15 cellular contexts compared by ENCODE assay signal in genomic region chr1:30253807-30254440, GRCh38.
"Had no signal": no experiment of that assay in that cellular context is flagged by ENCODE, and none has a peak within 500 bp of the region (broad histone marks: within the 10 kb centered on the region; RNA-seq: fewer than 3 reads in every experiment).

No MANE protein-coding gene starts in this region.

- H3K9me3 Mint-ChIP-seq: activated CD8-positive, alpha-beta T cell treated with anti-CD3 and anti-CD28 coated beads for 36 hours; activated T-cell treated with anti-CD3 and anti-CD28 coated beads, Interleukin-2, amount 50 U/mL, for 72 hours; stimulated activated effector memory CD8-positive, alpha-beta T cell treated with anti-CD3 and anti-CD28 coated beads, Interleukin-12 subunit alpha, Interleukin-12 subunit beta, amount 100 ng/mL, for 72 hours had no signal

- H3K4me1 ChIP-seq: heart right ventricle, lower lobe of right lung, tibial artery had no signal

- DNase-seq: activated CD4-positive, alpha-beta T cell treated with anti-CD3 and anti-CD28 coated beads for 4 hours; activated CD8-positive, alpha-beta memory T cell treated with anti-CD3 and anti-CD28 coated beads, Interleukin-2, amount 50 U/mL, for 4 hours; activated CD8-positive, alpha-beta T cell treated with anti-CD3 and anti-CD28 coated beads for 36 hours; activated naive CD4-positive, alpha-beta T cell; activated T-cell treated with anti-CD3 and anti-CD28 coated beads, Interleukin-2, amount 50 U/mL, for 72 hours; aorta; foreskin melanocyte; heart right ventricle; lower lobe of right lung; naive B cell; small intestine; T1000; tibial artery had no signal

- H3K36me3 Mint-ChIP-seq: naive B cell; stimulated activated effector memory CD8-positive, alpha-beta T cell treated with anti-CD3 and anti-CD28 coated beads, Interleukin-12 subunit alpha, Interleukin-12 subunit beta, amount 100 ng/mL, for 72 hours had no signal

- FAIRE-seq: colon, small intestine had no signal

- H3K4me3 Mint-ChIP-seq: activated CD8-positive, alpha-beta T cell treated with anti-CD3 and anti-CD28 coated beads for 36 hours; activated T-cell treated with anti-CD3 and anti-CD28 coated beads, Interleukin-2, amount 50 U/mL, for 72 hours; naive B cell; stimulated activated effector memory CD8-positive, alpha-beta T cell treated with anti-CD3 and anti-CD28 coated beads, Interleukin-12 subunit alpha, Interleukin-12 subunit beta, amount 100 ng/mL, for 72 hours had no signal

- H3K36me3 ChIP-seq: heart right ventricle, lower lobe of right lung, tibial artery had no signal

- H3K4me1 Mint-ChIP-seq: naive B cell; stimulated activated effector memory CD8-positive, alpha-beta T cell treated with anti-CD3 and anti-CD28 coated beads, Interleukin-12 subunit alpha, Interleukin-12 subunit beta, amount 100 ng/mL, for 72 hours had no signal

- H3K27ac ChIP-seq: heart right ventricle, lower lobe of right lung, tibial artery had no signal

- ATAC-seq: activated CD8-positive, alpha-beta T cell treated with anti-CD3 and anti-CD28 coated beads for 36 hours; activated T-cell treated with anti-CD3 and anti-CD28 coated beads, Interleukin-2, amount 50 U/mL, for 72 hours; heart right ventricle; lower lobe of right lung; stimulated activated effector memory CD8-positive, alpha-beta T cell treated with anti-CD3 and anti-CD28 coated beads, Interleukin-12 subunit alpha, Interleukin-12 subunit beta, amount 100 ng/mL, for 72 hours had no signal

- H3K9me3 ChIP-seq: heart right ventricle, lower lobe of right lung, tibial artery had no signal

- H3K27ac Mint-ChIP-seq: activated CD8-positive, alpha-beta T cell treated with anti-CD3 and anti-CD28 coated beads for 36 hours; activated T-cell treated with anti-CD3 and anti-CD28 coated beads, Interleukin-2, amount 50 U/mL, for 72 hours; stimulated activated effector memory CD8-positive, alpha-beta T cell treated with anti-CD3 and anti-CD28 coated beads, Interleukin-12 subunit alpha, Interleukin-12 subunit beta, amount 100 ng/mL, for 72 hours had no signal

- H3K4me3 ChIP-seq: heart right ventricle, lower lobe of right lung, tibial artery had no signal
